8 cellular contexts compared by ENCODE assay signal in the genomic region with DNA sequence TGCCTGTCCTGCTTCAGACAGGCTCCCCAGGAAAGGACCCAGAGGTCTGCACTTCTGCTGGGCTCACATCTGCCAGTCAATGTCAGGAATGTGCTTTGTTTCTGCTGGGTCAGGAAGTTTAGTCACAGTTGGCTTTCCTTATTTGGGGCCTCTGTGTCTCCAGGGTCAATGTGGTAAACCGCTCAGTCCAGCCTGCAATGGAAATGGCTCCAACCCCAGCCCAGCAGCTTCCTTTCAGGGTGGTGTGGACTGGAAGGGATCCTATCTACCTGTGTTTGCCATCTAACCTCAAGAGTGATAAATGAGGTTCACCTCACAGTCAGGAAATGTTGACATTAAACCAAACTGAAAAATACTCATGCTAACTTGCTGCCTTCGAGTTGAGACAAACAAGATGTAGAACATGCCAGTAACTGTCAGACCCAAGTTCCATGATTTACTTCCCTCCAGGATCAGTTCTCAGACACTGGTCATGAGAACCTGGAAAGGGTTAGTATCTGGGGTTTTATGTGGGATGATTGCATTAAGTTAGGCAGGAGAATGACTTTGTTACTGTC. TPM values are rescaled to one million over a fixed set of nuclear protein-coding genes. Genes with fewer than 3 reads are reported as not detected.
DNase-seq lines count a peak whose midpoint lies in the region; ATAC-seq and TF ChIP-seq lines count a peak whose summit lies in the region.

No MANE protein-coding gene starts in this region.

- peaks cover 43% of the 10 kb centered on the region for H3K36me3 Mint-ChIP-seq in activated naive CD4-positive, alpha-beta T cell treated with anti-CD3 and anti-CD28 coated beads for 36 hours (ENCODE audit: low read depth)
- peaks cover 21 to 34% of the 10 kb centered on the region in 2 donors for H3K36me3 Mint-ChIP-seq in activated T-cell treated with anti-CD3 and anti-CD28 coated beads, Interleukin-2, amount 50 U/mL, for 72 hours (ENCODE audit: insufficient read depth in 2 of 2)

- no peak for TF ChIP-seq POLR2A in upper lobe of left lung (IDR thresholded peaks at IDR 0.05)

- H3K9ac ChIP-seq in iPS-20b (ENCODE audit: low read depth, low read length): peak overlapping the region; percentile 38; the same call in 1 of the 2 replicates

- H3K9me3 Mint-ChIP-seq in activated naive CD4-positive, alpha-beta T cell treated with anti-CD3 and anti-CD28 coated beads for 36 hours: no peaks in the 10 kb centered on the region
- peaks cover 0 to 3% of the 10 kb centered on the region in 2 donors for H3K9me3 Mint-ChIP-seq in activated T-cell treated with anti-CD3 and anti-CD28 coated beads, Interleukin-2, amount 50 U/mL, for 72 hours

- H3K4me1 Mint-ChIP-seq in activated naive CD4-positive, alpha-beta T cell treated with anti-CD3 and anti-CD28 coated beads for 36 hours (ENCODE audit: low read depth): peaks cover 18% of the 10 kb centered on the region
- peaks cover 46% of the 10 kb centered on the region for H3K4me1 Mint-ChIP-seq in activated T-cell treated with anti-CD3 and anti-CD28 coated beads, Interleukin-2, amount 50 U/mL, for 72 hours (ENCODE audit: low read depth)

- H3K36me3 ChIP-seq in iPS-20b (ENCODE audit: insufficient read depth, low read depth, low read length): peaks cover 66% of the 10 kb centered on the region
- H3K36me3 ChIP-seq in upper lobe of left lung: peaks cover 27 to 66% (median 52%) of the 10 kb centered on the region in 4 donors

- H3K27ac ChIP-seq in iPS-20b (ENCODE audit: low read length) (peak overlapping the region; percentile 71), upper lobe of left lung (peak overlapping the region in 3 of 4 donors; percentile 11 to 72 (median 42))

- 15 to 20% methylated on average over 2 of the region's 2 CpGs for WGBS in upper lobe of left lung, 2 donors

- H3K4me3 ChIP-seq in iPS-20b (ENCODE audit: low read length) (no peak overlapping the region), upper lobe of left lung (no peak overlapping the region)

- intact Hi-C loops in activated naive CD4-positive, alpha-beta T cell treated with anti-CD3 and anti-CD28 coated beads for 36 hours (cut with micrococcal nuclease): loop anchor here (2.0 to 5.0 kb wide), 2 partner anchors 21 to 129 kb away; partner anchors contain the start of gene ENO1

- no peaks in the 10 kb centered on the region for H3K9me3 ChIP-seq in iPS-20b (ENCODE audit: insufficient read depth, low read depth, low read length)
- no peaks in the 10 kb centered on the region for H3K9me3 ChIP-seq in upper lobe of left lung

- no peaks in the 10 kb centered on the region for H3K27me3 Mint-ChIP-seq in activated naive CD4-positive, alpha-beta T cell treated with anti-CD3 and anti-CD28 coated beads for 36 hours (ENCODE audit: low read depth)
- no peaks in the 10 kb centered on the region for H3K27me3 Mint-ChIP-seq in activated T-cell treated with anti-CD3 and anti-CD28 coated beads, Interleukin-2, amount 50 U/mL, for 72 hours (ENCODE audit: low read depth)

- ATAC-seq in activated T-cell treated with anti-CD3 and anti-CD28 coated beads, Interleukin-2, amount 50 U/mL, for 72 hours (replicated peaks in 1 of 2): peak; percentile 39 to 45
- ATAC-seq in upper lobe of left lung (ENCODE audit: low FRiP score in 2 of 2): peak in 1 of 2 donors; percentile 48
- no peak for ATAC-seq in activated CD4-positive, CD25-positive, alpha-beta regulatory T cell treated with anti-CD3 and anti-CD28 coated beads, Interleukin-2, amount 50 U/mL, for 24 hours

- H3K4me3 Mint-ChIP-seq in activated naive CD4-positive, alpha-beta T cell treated with anti-CD3 and anti-CD28 coated beads for 36 hours: no peak overlapping the region
- peak overlapping the region; percentile 13 to 34 for H3K4me3 Mint-ChIP-seq in activated T-cell treated with anti-CD3 and anti-CD28 coated beads, Interleukin-2, amount 50 U/mL, for 72 hours

- H3K27me3 ChIP-seq in iPS-20b (ENCODE audit: insufficient read depth, low read length) (no peaks in the 10 kb centered on the region), upper lobe of left lung (no peaks in the 10 kb centered on the region)

- CTCF ChIA-PET in activated naive CD4-positive, alpha-beta T cell treated with anti-CD3 and anti-CD28 coated beads for 36 hours (lab: Charles Lee): interaction anchor here (1.1 to 10.9 kb wide), 4 partner anchors 9 to 147 kb away, joined by 3 to 101 read pairs (median 6); no protein-coding TSS in a partner anchor

- no peak for DNase-seq in activated naive CD4-positive, alpha-beta T cell treated with anti-CD3 and anti-CD28 coated beads for 36 hours
- no peak for DNase-seq in activated naive CD4-positive, alpha-beta T cell treated with anti-CD3 and anti-CD28 coated beads, Interleukin-2, amount 50 U/mL, for 16 hours
- no peak for DNase-seq in activated T-cell treated with anti-CD3 and anti-CD28 coated beads, Interleukin-2, amount 50 U/mL, for 72 hours
- DNase-seq in upper lobe of left lung (no peak), NCI-H524 treated with DMSO at 0.1 percent for 48 hours (lab: John Stamatoyannopoulos, UW) (no peak), NCI-H446 treated with DMSO at 0.1 percent for 48 hours (lab: John Stamatoyannopoulos, UW) (no peak)

- no peak for TF ChIP-seq EP300 in upper lobe of left lung (IDR thresholded peaks at IDR 0.05)

- TF ChIP-seq CTCF in upper lobe of left lung (IDR thresholded peaks at IDR 0.05): no peak

- H3K27ac Mint-ChIP-seq in activated naive CD4-positive, alpha-beta T cell treated with anti-CD3 and anti-CD28 coated beads for 36 hours: peak overlapping the region; percentile 83
- peak overlapping the region; percentile 83 for H3K27ac Mint-ChIP-seq in activated T-cell treated with anti-CD3 and anti-CD28 coated beads, Interleukin-2, amount 50 U/mL, for 72 hours

- H3K4me1 ChIP-seq in iPS-20b (ENCODE audit: insufficient read depth, low read length) (peaks cover 6% of the 10 kb centered on the region; the same call in 1 of the 2 replicates), upper lobe of left lung (peaks cover 20 to 23% (median 22%) of the 10 kb centered on the region in 4 donors)

RNA-seq across cellular contexts. Expression of gene ENO1, which starts 20.3 kb away (rescaled TPM):
- total RNA-seq in activated naive CD4-positive, alpha-beta T cell treated with anti-CD3 and anti-CD28 coated beads for 36 hours: 1,000 to 10,000 TPM; 2,952 to 3,004 TPM
- total RNA-seq in activated T-cell treated with anti-CD3 and anti-CD28 coated beads, Interleukin-2, amount 50 U/mL, for 72 hours: 1,000 to 10,000 TPM; 1,803 to 1,841 TPM
- total RNA-seq in upper lobe of left lung: 1,000 to 10,000 TPM in 1 of 6 donors, 100 to 1,000 TPM in 5; 259 to 1,187 (median 717) TPM

RNA-seq across cellular contexts. Expression of gene RERE, which starts 40.8 kb away (rescaled TPM):
- total RNA-seq in activated naive CD4-positive, alpha-beta T cell treated with anti-CD3 and anti-CD28 coated beads for 36 hours: 10 to 100 TPM; 46.4 to 47.6 TPM
- total RNA-seq in activated T-cell treated with anti-CD3 and anti-CD28 coated beads, Interleukin-2, amount 50 U/mL, for 72 hours: 100 to 1,000 TPM in 1 of 2 donors, 10 to 100 TPM in 1; 98.7 to 105 TPM
- total RNA-seq in upper lobe of left lung: 100 to 1,000 TPM in 4 of 6 donors, 10 to 100 TPM in 2; 75.5 to 222 (median 104) TPM

Comparison
In these comparisons a context has a peak if more than half of its experiments do, and no peak if none do; other contexts are left out.
1. ATAC-seq: peak in activated T-cell treated with anti-CD3 and anti-CD28 coated beads, Interleukin-2, amount 50 U/mL, for 72 hours (2 of 2); none in activated CD4-positive, CD25-positive, alpha-beta regulatory T cell treated with anti-CD3 and anti-CD28 coated beads, Interleukin-2, amount 50 U/mL, for 24 hours (0 of 2).